In genomic region chr3:143163562-143163961, GRCh38 we compare ENCODE assay signal across 1 cellular context.
TF ChIP-seq lines count a peak whose summit lies in the region.

No MANE protein-coding gene starts in this region.

TF ChIP-seq in K562, 482 proteins besides CTCF, POLR2A, EP300 and RAD21 (continued from another document):
- no peak for TF ChIP-seq PCBP1 (IDR thresholded peaks at IDR 0.05; ENCODE audit: low read depth, low read length, poor library complexity, severe bottlenecking)
- TF ChIP-seq USF2 (CRISPR knock-in tag; IDR thresholded peaks at IDR 0.05), result no peak
- peak; percentile 59 for TF ChIP-seq RFX1 (IDR thresholded peaks at IDR 0.05)
- no peak for TF ChIP-seq ZSCAN32 (CRISPR knock-in tag; IDR thresholded peaks at IDR 0.05)
- no peak for TF ChIP-seq BRF1 (IDR thresholded peaks at IDR 0.05; ENCODE audit: borderline replicate concordance, extremely low read depth, insufficient read length)
- no peak for TF ChIP-seq ZNF644 (tag; IDR thresholded peaks at IDR 0.05; ENCODE audit: low read depth)
- no peak for TF ChIP-seq L3MBTL2 (IDR thresholded peaks at IDR 0.05)
- no peak for TF ChIP-seq FUS (optimal IDR thresholded peaks at IDR 0.05; ENCODE audit: low read depth, low read length)
- no peak for TF ChIP-seq VEZF1 (CRISPR knock-in tag; IDR thresholded peaks at IDR 0.05)
- no peak for TF ChIP-seq ZNF507 (tag; conservative IDR thresholded peaks at IDR 0.05)
- TF ChIP-seq RNF219 (CRISPR knock-in tag; IDR thresholded peaks at IDR 0.05), result no peak
- no peak for TF ChIP-seq ATF6 (CRISPR knock-in tag; IDR thresholded peaks at IDR 0.05)
- TF ChIP-seq ZBTB49 (CRISPR knock-in tag; IDR thresholded peaks at IDR 0.05; ENCODE audit: borderline replicate concordance), result no peak
